8 cellular contexts compared by ENCODE assay signal in genomic region chr6:57172136-57173055, GRCh38. TPM values are rescaled to one million over a fixed set of nuclear protein-coding genes. Genes with fewer than 3 reads are reported as not detected.
DNase-seq lines count a peak whose midpoint lies in the region; ATAC-seq, FAIRE-seq and TF ChIP-seq lines count a peak whose summit lies in the region.

BAG2 (plus strand) TSS chr6:57172326; CDS start chr6:57172698, 372 bp downstream.

- peak within 1 kb of the TSS; percentile 75 for H4K8ac ChIP-seq in H1 (ENCODE audit: extremely low read depth, insufficient read depth, low read length)
- H4K8ac ChIP-seq in mesendoderm (ENCODE audit: low read depth, low read length), result no peak within 1 kb of the TSS

- 3% methylated on average over 87 of the region's 97 CpGs; no CpG with 5 or more reads in 1 of the 2 experiments for WGBS in H1 (ENCODE audit: extremely low coverage in 1 of 2, insufficient coverage in 1 of 2, insufficient read length in 1 of 2, insufficient replicate concordance in 2 of 2, low coverage in 1 of 2, low lambda C conversion rate in 2 of 2, missing lambda C conversion rate in 1 of 2), 2 experiments
- no CpG with 5 or more reads among the region's 97 CpGs for WGBS in mesendoderm (ENCODE audit: extremely low coverage, insufficient coverage, low lambda C conversion rate)

- no peak for FAIRE-seq in H1 (lab: Jason Lieb, UNC)

- H3K79me2 ChIP-seq in H1 (ENCODE audit: control insufficient read depth in 1 of 2, insufficient read depth in 2 of 2, low read length in 2 of 2) (peaks cover 3 to 45% of the 10 kb centered on the region in 2 experiments; a peak in 2 of 4 replicates), mesendoderm (ENCODE audit: control insufficient read depth, insufficient read depth, low read length) (peaks cover 14% of the 10 kb centered on the region)

- TF ChIP-seq CTCF in H1 (IDR thresholded peaks at IDR 0.05; ENCODE audit: control extremely low read depth in 1 of 3, insufficient read depth in 1 of 3, low read depth in 1 of 3, low read length in 3 of 3), result peak in 1 of 3 experiments; percentile 11; a peak in 1 of 4 replicates

- H2BK20ac ChIP-seq in H1 (ENCODE audit: low read length), result no peak within 1 kb of the TSS

- TF ChIP-seq RAD21 in H1 (IDR thresholded peaks at IDR 0.05 in 1 of 2, conservative IDR thresholded peaks at IDR 0.05 in 1 of 2; ENCODE audit: low read depth in 2 of 2, low read length in 2 of 2), result peak in 1 of 2 experiments; percentile 19; a peak in 1 of 4 replicates

- H4K5ac ChIP-seq in H1 (ENCODE audit: insufficient read length, low read depth, low read length) (no peak within 1 kb of the TSS), mesendoderm (ENCODE audit: low read length) (no peak within 1 kb of the TSS)

- no peak within 1 kb of the TSS for H3K14ac ChIP-seq in H1 (ENCODE audit: insufficient read length)

- H3K4me1 ChIP-seq in H1 (replicated peaks in 1 of 4; ENCODE audit: control insufficient read depth in 3 of 4, insufficient read depth in 4 of 4, low read length in 3 of 4) (peaks cover 2 to 17% (median 5%) of the 10 kb centered on the region in 4 experiments; a peak in 5 of 7 replicates), mesendoderm (ENCODE audit: control insufficient read depth, low read depth, low read length) (peaks cover 2% of the 10 kb centered on the region)

- peak in 1 of 2 experiments; percentile 76 for TF ChIP-seq POLR2A in H1 (IDR thresholded peaks at IDR 0.05; ENCODE audit: control extremely low read depth in 1 of 2, low read depth in 2 of 2, low read length in 2 of 2)

- H4K20me1 ChIP-seq in H1 (replicated peaks in 1 of 2; ENCODE audit: control insufficient read depth in 1 of 2, insufficient read depth in 2 of 2, low read length in 2 of 2), result no peaks in the 10 kb centered on the region

- H4K91ac ChIP-seq in H1 (replicated peaks; ENCODE audit: insufficient read length, low read length), result no peak within 1 kb of the TSS

- peak; percentile 90 for ATAC-seq in GM19455 (IDR thresholded peaks at IDR 0.05; ENCODE audit: unreplicated experiment)

- no peak within 1 kb of the TSS for H2BK12ac ChIP-seq in H1 (ENCODE audit: low read depth, low read length)

- H3K4me3 ChIP-seq in H1 (ENCODE audit: extremely low read depth in 1 of 4, insufficient read depth in 2 of 4, low read depth in 3 of 4, low read length in 4 of 4) (peak within 1 kb of the TSS; percentile 57 to 66 (median 62)), mesendoderm (ENCODE audit: low read length) (peak within 1 kb of the TSS; percentile 49)

- H2AK5ac ChIP-seq in H1 (ENCODE audit: low read depth, low read length) (no peak within 1 kb of the TSS), mesendoderm (ENCODE audit: low read length) (no peak within 1 kb of the TSS)

- H2BK5ac ChIP-seq in H1 (ENCODE audit: low read depth, low read length) (no peak within 1 kb of the TSS; the same call in 1 of the 2 replicates), mesendoderm (ENCODE audit: low read length) (peak within 1 kb of the TSS; percentile 24)

- peak; percentile 86 for DNase-seq in COLO668 (lab: John Stamatoyannopoulos, UW; ENCODE audit: unreplicated experiment)
- peak; percentile 93 for DNase-seq in HK-2 (ENCODE audit: unreplicated experiment)
- peak; percentile 64 to 69 for DNase-seq in NOMO-1 (lab: John Stamatoyannopoulos, UW; ENCODE audit: unreplicated experiment in 2 of 2)
- DNase-seq in activated CD8-positive, alpha-beta memory T cell treated with anti-CD3 and anti-CD28 coated beads for 4 hours (ENCODE audit: low read depth in 2 of 2), result peak; percentile 80 to 82
- peak; percentile 54 to 88 for DNase-seq in H1 (ENCODE audit: low read depth in 1 of 2, low spot score in 2 of 2)
- DNase-seq in mesendoderm, result peak; percentile 96
- peak; percentile 82 for DNase-seq in stimulated activated CD8-positive, alpha-beta memory T cell treated with anti-CD3 and anti-CD28 coated beads, Interleukin-12 subunit alpha, Interleukin-12 subunit beta, amount 100 ng/mL, for 4 hours (ENCODE audit: low read depth)

- H2BK120ac ChIP-seq in H1 (replicated peaks; ENCODE audit: low read depth, low read length), result no peak within 1 kb of the TSS
- no peak within 1 kb of the TSS for H2BK120ac ChIP-seq in mesendoderm (ENCODE audit: low read depth, low read length)

- H3K56ac ChIP-seq in H1 (replicated peaks; ENCODE audit: insufficient read length, low read depth, low read length) (no peak within 1 kb of the TSS), mesendoderm (ENCODE audit: low read length) (peak within 1 kb of the TSS; percentile 93)

- peak within 1 kb of the TSS; percentile 62; the same call in 1 of the 2 replicates for H3K27ac ChIP-seq in H1 (ENCODE audit: low read depth, low read length)
- peak within 1 kb of the TSS; percentile 82 for H3K27ac ChIP-seq in mesendoderm (ENCODE audit: low read depth, low read length)

- H3K27me3 ChIP-seq in H1 (replicated peaks in 1 of 4; ENCODE audit: control insufficient read depth in 3 of 4, extremely low read depth in 1 of 4, insufficient read depth in 3 of 4, low read length in 3 of 4), result peaks cover 0 to 5% (median 2%) of the 10 kb centered on the region in 4 experiments; a peak in 3 of 7 replicates
- H3K27me3 ChIP-seq in mesendoderm (ENCODE audit: insufficient read depth, low read length, poor library complexity), result no peaks in the 10 kb centered on the region

- H3K79me1 ChIP-seq in H1 (ENCODE audit: low read depth, low read length) (no peaks in the 10 kb centered on the region), mesendoderm (ENCODE audit: low read length) (peaks cover 4% of the 10 kb centered on the region)

- peak within 1 kb of the TSS; percentile 80 to 81 for H3K4me2 ChIP-seq in H1 (ENCODE audit: insufficient read depth in 1 of 2, low read depth in 2 of 2, low read length in 2 of 2)
- peak within 1 kb of the TSS; percentile 74 for H3K4me2 ChIP-seq in mesendoderm (ENCODE audit: low read length)

- H3K4ac ChIP-seq in H1 (replicated peaks; ENCODE audit: insufficient read length, low read depth, low read length), result peak within 1 kb of the TSS; percentile 29
- peak within 1 kb of the TSS; percentile 96 for H3K4ac ChIP-seq in mesendoderm (ENCODE audit: low read depth, low read length)

- TF ChIP-seq EP300 in H1 (IDR thresholded peaks at IDR 0.05; ENCODE audit: borderline replicate concordance in 1 of 2, low read depth in 2 of 2, low read length in 2 of 2), result peak in 1 of 2 experiments; percentile 97; a peak in 2 of 3 replicates

- H3K23ac ChIP-seq in H1 (ENCODE audit: insufficient read length) (no peak within 1 kb of the TSS), mesendoderm (ENCODE audit: low read length) (peak within 1 kb of the TSS; percentile 66)

- peak within 1 kb of the TSS; percentile 57 for H3K18ac ChIP-seq in H1 (ENCODE audit: extremely low read depth, low read length)
- H3K18ac ChIP-seq in mesendoderm (ENCODE audit: low read length), result peak within 1 kb of the TSS; percentile 85

- CTCF ChIA-PET in H1 (lab: Charles Lee; ENCODE audit: partially characterized antibody), result interaction anchor here (1.1 to 1.7 kb wide), 4 partner anchors 17 to 269 kb away, joined by 3 to 7 read pairs (median 3); partner anchors contain the start of gene PRIM2

- POLR2A ChIA-PET in H1 (lab: Charles Lee; ENCODE audit: partially characterized antibody), result interaction anchor here (0.6 to 2.4 kb wide), 9 partner anchors 11 to 268 kb away, joined by 3 to 13 read pairs (median 3); partner anchors contain the start of genes BEND6 and RAB23

- H3K23me2 ChIP-seq in H1 (ENCODE audit: low read depth, low read length), result peaks cover 5% of the 10 kb centered on the region

- no peaks in the 10 kb centered on the region for H3K9me3 ChIP-seq in H1 (ENCODE audit: insufficient read depth in 2 of 2, low read depth in 1 of 2, low read length in 1 of 2)

- peaks cover 0 to 3% (median 0%) of the 10 kb centered on the region in 4 experiments; a peak in 1 of 8 replicates for H3K36me3 ChIP-seq in H1 (ENCODE audit: control insufficient read depth in 2 of 4, insufficient read depth in 4 of 4, low read length in 3 of 4)
- H3K36me3 ChIP-seq in mesendoderm (ENCODE audit: control insufficient read depth, insufficient read depth, low read length), result no peaks in the 10 kb centered on the region

- peak within 1 kb of the TSS; percentile 48 to 75 (median 71) for H3K9ac ChIP-seq in H1 (replicated peaks in 1 of 4; ENCODE audit: extremely low read depth in 1 of 4, low read depth in 3 of 4, low read length in 3 of 4)
- peak within 1 kb of the TSS; percentile 83 for H3K9ac ChIP-seq in mesendoderm (ENCODE audit: low read length)

- H2BK15ac ChIP-seq in H1 (ENCODE audit: low read length), result no peak within 1 kb of the TSS
- no peak within 1 kb of the TSS for H2BK15ac ChIP-seq in mesendoderm (replicated peaks; ENCODE audit: low read depth)

- H2AFZ ChIP-seq in H1 (ENCODE audit: low read length), result peak within 1 kb of the TSS; percentile 93

TF ChIP-seq in H1, 55 proteins besides CTCF, POLR2A, EP300 and RAD21 (continues in another document):
- TF ChIP-seq SP4 (IDR thresholded peaks at IDR 0.05; ENCODE audit: low read length), result no peak; the same call in 1 of the 2 replicates
- TF ChIP-seq FOSL1 (IDR thresholded peaks at IDR 0.05; ENCODE audit: insufficient read depth, low read depth, low read length), result no peak
- no peak for TF ChIP-seq BACH1 (IDR thresholded peaks at IDR 0.05; ENCODE audit: low read length)
- TF ChIP-seq PHF8 (conservative IDR thresholded peaks at IDR 0.05; ENCODE audit: low read depth, low read length), result peak; percentile 72
- no peak for TF ChIP-seq TCF12 (IDR thresholded peaks at IDR 0.05; ENCODE audit: low read depth, low read length)
- TF ChIP-seq SIN3A (conservative IDR thresholded peaks at IDR 0.05 in 1 of 2, IDR thresholded peaks at IDR 0.05 in 1 of 2; ENCODE audit: low read depth in 1 of 2, low read length in 2 of 2), result peak; percentile 20 to 69; a peak in 3 of 4 replicates
- TF ChIP-seq CHD1 (IDR thresholded peaks at IDR 0.05; ENCODE audit: low read depth, low read length), result peak; percentile 75; the same call in 1 of the 2 replicates
- peak; percentile 30 for TF ChIP-seq TBP (IDR thresholded peaks at IDR 0.05; ENCODE audit: low read depth, low read length)
- 0 out of 2 replicates have a peak, but pooled peaks have one; percentile 17 for TF ChIP-seq SIX5 (IDR thresholded peaks at IDR 0.05; ENCODE audit: low read depth, low read length)

RNA-seq across cellular contexts. Expression of gene BAG2, which starts in this region (rescaled TPM):
- 7.2 and 7.4 TPM in 2 replicates for total RNA-seq in H1 (2021; fragmentation: NEBNext Ultra II Directional; extraction: Animal tissue kit (Norgen Biotek cat#: 25700))
- polyA plus RNA-seq in H1 (2011; rRNA removed), result 2.0 and 4.4 TPM in 2 replicates
- polyA plus RNA-seq in H1 (2011; cell fraction: cytosol; rRNA removed), result 3.5 TPM
- polyA plus RNA-seq in H1 (2011; cell fraction: nucleus; rRNA removed), result 1.1 TPM
- polyA plus RNA-seq in H1 (2012, experiment 1 of 2), result 3.9 to 6.7 TPM (median 4.4 TPM) in 4 replicates
- 1.7 TPM for polyA plus RNA-seq in H1 (2012, experiment 2 of 2)
- polyA plus RNA-seq in H1 (2013, experiment 1 of 2), result 6.1 TPM
- polyA plus RNA-seq in H1 (2013, experiment 2 of 2), result 5.7 TPM
- 2.1 and 2.9 TPM in 2 replicates for polyA minus RNA-seq in H1 (2011; rRNA and poly(A)+ RNA removed)
- 2.6 TPM for polyA minus RNA-seq in H1 (2011; cell fraction: cytosol; rRNA and poly(A)+ RNA removed)
- polyA minus RNA-seq in H1 (2011; cell fraction: nucleus; rRNA and poly(A)+ RNA removed), result 5.0 TPM
- 7.4 TPM for polyA plus RNA-seq in mesendoderm (2013, experiment 1 of 2)
- polyA plus RNA-seq in mesendoderm (2013, experiment 2 of 2), result 7.4 TPM

Comparison
In these comparisons a context has a peak if more than half of its experiments do, and no peak if none do; other contexts are left out.
1. Peak in every context shown above with its lines: DNase-seq, ATAC-seq, H3K4me3 ChIP-seq and H3K27ac ChIP-seq.